15 cellular contexts compared by ENCODE assay signal in genomic region chr22:26462971-26463661, GRCh38. TPM values are rescaled to one million over a fixed set of nuclear protein-coding genes. Genes with fewer than 3 reads are reported as not detected.
DNase-seq lines count a peak whose midpoint lies in the region; ATAC-seq, FAIRE-seq and TF ChIP-seq lines count a peak whose summit lies in the region.
"Had no signal": no experiment of that assay in that cellular context is flagged by ENCODE, and none has a peak within 500 bp of the region (broad histone marks: within the 10 kb centered on the region; RNA-seq: fewer than 3 reads in every experiment).

No MANE protein-coding gene starts in this region.

- no peak for ATAC-seq in activated CD4-positive, CD25-positive, alpha-beta regulatory T cell treated with anti-CD3 and anti-CD28 coated beads, Interleukin-2, amount 50 U/mL, for 24 hours
- ATAC-seq in left lobe of liver = peak; percentile 69
- ATAC-seq: activated CD8-positive, alpha-beta T cell treated with anti-CD3 and anti-CD28 coated beads for 36 hours had no signal

- no peak overlapping the region for H3K4me3 ChIP-seq in bronchial epithelial cell (ENCODE audit: low read depth, low read length)
- H3K4me3 ChIP-seq in suprapubic skin = no peak overlapping the region
- no peak overlapping the region for H3K4me3 ChIP-seq in prostate gland

- 60% methylated on average over 10 of the region's 10 CpGs for WGBS in suprapubic skin
- 56% methylated on average over 10 of the region's 10 CpGs for WGBS in prostate gland

- no peak for TF ChIP-seq EP300 in suprapubic skin (IDR thresholded peaks at IDR 0.05)

- TF ChIP-seq CTCF in bronchial epithelial cell (IDR thresholded peaks at IDR 0.05; ENCODE audit: insufficient read depth, low read length, severe bottlenecking) = no peak
- no peak for TF ChIP-seq CTCF in suprapubic skin (IDR thresholded peaks at IDR 0.05)
- TF ChIP-seq CTCF in prostate gland (IDR thresholded peaks at IDR 0.05) = no peak

- H3K9me3 ChIP-seq in suprapubic skin = no peaks in the 10 kb centered on the region
- H3K9me3 ChIP-seq in prostate gland = no peaks in the 10 kb centered on the region

- FAIRE-seq in bronchial epithelial cell (lab: Jason Lieb, UNC) = peak; percentile 88
- no peak for FAIRE-seq in RCC 7860 (lab: Jason Lieb, UNC)
- FAIRE-seq: G401.6 had no signal

- TF ChIP-seq POLR2A in suprapubic skin (IDR thresholded peaks at IDR 0.05) (no peak), prostate gland (IDR thresholded peaks at IDR 0.05) (no peak)

- H3K36me3 ChIP-seq in bronchial epithelial cell (ENCODE audit: control insufficient read depth, insufficient read depth, low read length) (peaks cover 20% of the 10 kb centered on the region), suprapubic skin (peaks cover 73% of the 10 kb centered on the region), prostate gland (peaks cover 0 to 12% of the 10 kb centered on the region in 2 donors)

- H3K27me3 ChIP-seq in bronchial epithelial cell (ENCODE audit: control insufficient read depth, insufficient read depth, low read length) (no peaks in the 10 kb centered on the region), suprapubic skin (no peaks in the 10 kb centered on the region), prostate gland (replicated peaks; ENCODE audit: insufficient read depth) (no peaks in the 10 kb centered on the region)

- H3K27ac ChIP-seq in suprapubic skin = peak overlapping the region; percentile 29
- H3K27ac ChIP-seq in prostate gland = no peak overlapping the region

- intact Hi-C loops in prostate gland (cut with DNase I) = no loop called here

- DNase-seq in activated CD4-positive, CD25-positive, alpha-beta regulatory T cell treated with anti-CD3 and anti-CD28 coated beads, Interleukin-2, amount 50 U/mL, for 72 hours = peak; percentile 15
- DNase-seq in bronchial epithelial cell (ENCODE audit: low read depth) (peak; percentile 69), left lobe of liver (ENCODE audit: low spot score) (no peak), suprapubic skin (ENCODE audit: low spot score in 2 of 2) (no peak), RCC 7860 (ENCODE audit: low spot score) (no peak), OCI-M1 (lab: John Stamatoyannopoulos, UW) (no peak), prostate gland (ENCODE audit: low spot score) (no peak)
- DNase-seq: activated CD8-positive, alpha-beta T cell treated with anti-CD3 and anti-CD28 coated beads for 36 hours; aorta; CD8-positive, alpha-beta memory T cell; mesendoderm; NCI-H1105 treated with DMSO at 0.1 percent for 48 hours; NCI-H446 had no signal

- H3K4me1 ChIP-seq in suprapubic skin (peaks cover 43% of the 10 kb centered on the region), prostate gland (replicated peaks) (no peaks in the 10 kb centered on the region)

RNA-seq across cellular contexts. Expression of gene HPS4, which starts 20.5 kb away (rescaled TPM):
- total RNA-seq in bronchial epithelial cell (28.3 and 29.5 TPM in 2 replicates), left lobe of liver (13.2 TPM), suprapubic skin (100 to 1,000 TPM in 1 of 4 donors, 10 to 100 TPM in 3; 46.5 to 152 (median 62.9) TPM), prostate gland (10 to 100 TPM; 25.3 to 83.9 TPM)

RNA-seq across cellular contexts. Expression of gene SRRD, which starts 20.6 kb away (rescaled TPM):
- total RNA-seq in bronchial epithelial cell = 13.3 and 26.6 TPM in 2 replicates
- total RNA-seq in left lobe of liver = 9.5 TPM
- 10 to 100 TPM; 11.2 to 16.3 (median 14.1) TPM for total RNA-seq in suprapubic skin
- total RNA-seq in prostate gland = 10 to 100 TPM; 15.2 to 24.4 TPM

RNA-seq across cellular contexts. Expression of gene ASPHD2, which starts 34.1 kb away (rescaled TPM):
- total RNA-seq in bronchial epithelial cell (3.4 and 3.8 TPM in 2 replicates), left lobe of liver (0.13 TPM), suprapubic skin (10 to 100 TPM in 2 of 4 donors, 1 to 10 TPM in 2; 2.7 to 28.0 (median 11.8) TPM), prostate gland (1 to 10 TPM; 1.4 to 3.6 TPM)

RNA-seq across cellular contexts. Expression of gene TFIP11, which starts 49.2 kb away (rescaled TPM):
- total RNA-seq in bronchial epithelial cell = 30.9 and 36.9 TPM in 2 replicates
- 19.8 TPM for total RNA-seq in left lobe of liver
- total RNA-seq in suprapubic skin = 10 to 100 TPM; 35.3 to 46.3 (median 37.5) TPM
- total RNA-seq in prostate gland = 10 to 100 TPM; 21.9 to 33.2 TPM

Comparison
In these comparisons a context has a peak if more than half of its experiments do, and no peak if none do; other contexts are left out.
1. DNase-seq: peak in activated CD4-positive, CD25-positive, alpha-beta regulatory T cell treated with anti-CD3 and anti-CD28 coated beads, Interleukin-2, amount 50 U/mL, for 72 hours (single experiment) and bronchial epithelial cell (single experiment); none in left lobe of liver (single experiment), suprapubic skin (0 of 2), RCC 7860 (single experiment), OCI-M1 (single experiment) and prostate gland (single experiment).